Comparison of ENCODE assay signal across 4 cellular contexts in the genomic region with DNA sequence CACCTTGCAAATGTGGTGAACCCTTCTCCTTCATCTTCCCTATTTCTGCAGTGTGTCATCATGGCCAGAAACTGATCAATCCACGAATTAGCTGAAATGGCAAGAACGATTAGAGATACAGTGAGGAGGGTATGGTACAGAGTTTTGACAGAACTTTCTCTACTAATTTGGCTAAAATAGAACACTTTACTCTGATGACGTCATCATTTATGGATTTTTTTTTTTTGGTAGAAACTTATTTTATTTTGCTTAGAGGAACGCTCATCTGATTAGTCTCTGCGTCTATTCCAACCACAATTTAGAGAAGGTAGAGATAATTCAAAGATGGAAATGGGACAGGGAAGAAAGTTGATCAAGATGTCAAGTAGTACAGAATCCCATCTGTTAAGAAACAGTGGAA. TPM values are rescaled to one million over a fixed set of nuclear protein-coding genes. Genes with fewer than 3 reads are reported as not detected.
"Had no signal": no experiment of that assay in that cellular context is flagged by ENCODE, and none has a peak within 500 bp of the region (broad histone marks: within the 10 kb centered on the region; RNA-seq: fewer than 3 reads in every experiment).

No MANE protein-coding gene starts in this region.

RNA-seq across cellular contexts. Expression of a gene that starts 41.7 kb away (rescaled TPM):
- total RNA-seq: HT-29, HT1080, IMR-90 had no signal
- polyA plus RNA-seq: IgD-negative memory B cell, IMR-90 had no signal
